In genomic region chr6:43171284-43172126, GRCh38 we compare ENCODE assay signal across 8 cellular contexts. TPM values are rescaled to one million over a fixed set of nuclear protein-coding genes. Genes with fewer than 3 reads are reported as not detected.
A peak's percentile ranks its signal among the peaks of the same experiment; 100 is the strongest.
DNase-seq lines count a peak whose midpoint lies in the region; TF ChIP-seq lines count a peak whose summit lies in the region.

No MANE protein-coding gene starts in this region.

- no peaks in the 10 kb centered on the region for H3K27me3 ChIP-seq in kidney epithelial cell (ENCODE audit: control insufficient read depth, insufficient read depth, low read length)

- peak overlapping the region; percentile 90 for H3K4me3 ChIP-seq in OCI-LY7 (ENCODE audit: low read depth, low read length, poor library complexity, severe bottlenecking)
- H3K4me3 ChIP-seq in kidney epithelial cell (ENCODE audit: low read depth, low read length), result peak overlapping the region; percentile 91

- H3K79me2 ChIP-seq in OCI-LY7 (ENCODE audit: insufficient read depth, low read depth, low read length), result peaks cover 18% of the 10 kb centered on the region; the same call in 1 of the 2 replicates

- intact Hi-C loops in OCI-LY7 (cut with micrococcal nuclease; ENCODE audit: unreplicated experiment), result loop anchor here (1.0 to 10.0 kb wide), 4 partner anchors 75 to 607 kb away; partner anchors contain the start of genes TBCC, TJAP1 and UBR2

- CTCF ChIA-PET in OCI-LY7 (lab: Charles Lee; ENCODE audit: unreplicated experiment), result interaction anchor here (0.8 kb wide), 1 partner anchor 184 kb away, joined by 3 read pairs; no protein-coding TSS in a partner anchor

- peaks cover 34% of the 10 kb centered on the region for H3K4me1 ChIP-seq in OCI-LY7 (ENCODE audit: insufficient read depth, low read length, poor library complexity, severe bottlenecking)

- peaks cover 3% of the 10 kb centered on the region; the same call in 1 of the 2 replicates for H3K27me3 Mint-ChIP-seq in HFFc6 (ENCODE audit: insufficient read depth)

- H3K9me2 ChIP-seq in OCI-LY7 (ENCODE audit: insufficient read depth, low read length), result no peaks in the 10 kb centered on the region

- POLR2A ChIA-PET in OCI-LY7 (lab: Charles Lee), result interaction anchor here (0.9 to 1.1 kb wide), 2 partner anchors 20 to 243 kb away, joined by 5 to 6 read pairs; no protein-coding TSS in a partner anchor

- BruUV-seq in OCI-LY7 (replicated peaks; lab: Mats Ljungman, UMichigan), result TSS peak; percentile 80

- peaks cover 7% of the 10 kb centered on the region for H3K36me3 Mint-ChIP-seq in HFFc6 (ENCODE audit: low read depth)

- peak overlapping the region; percentile 97 for H3K4me2 ChIP-seq in OCI-LY7 (ENCODE audit: low read length)

- H3K27ac ChIP-seq in OCI-LY7 (ENCODE audit: low read depth, low read length, poor library complexity, severe bottlenecking), result peak overlapping the region; percentile 28

- TF ChIP-seq CTCF in HFFc6 (IDR thresholded peaks at IDR 0.05), result peak; percentile 90
- peak; percentile 69 for TF ChIP-seq CTCF in OCI-LY7 (conservative IDR thresholded peaks at IDR 0.05; ENCODE audit: low read length)
- no peak for TF ChIP-seq CTCF in kidney epithelial cell (IDR thresholded peaks at IDR 0.05; ENCODE audit: insufficient read depth, low read length, poor library complexity, severe bottlenecking)

- no peak overlapping the region for H2AFZ ChIP-seq in OCI-LY7 (ENCODE audit: low read length)

- DNase-seq in DMS53 (lab: John Stamatoyannopoulos, UW) (peak; percentile 59), DMS53 treated with DMSO at 0.1 percent for 48 hours (lab: John Stamatoyannopoulos, UW; ENCODE audit: unreplicated experiment) (no peak), HFFc6 (no peak), OCI-LY7 (ENCODE audit: low spot score) (peak; percentile 51), astrocyte of the hippocampus (ENCODE audit: low read depth, low spot score) (peak; percentile 53), kidney epithelial cell (ENCODE audit: low read depth) (no peak), LoVo (ENCODE audit: low spot score) (no peak)
- peak in 5 of 6 experiments; percentile 15 to 69 (median 62) for DNase-seq in stimulated activated naive CD4-positive, alpha-beta T cell (lab: John Stamatoyannopoulos, UW)

- H3K36me3 ChIP-seq in OCI-LY7 (ENCODE audit: insufficient read depth, low read length), result peaks cover 22% of the 10 kb centered on the region
- no peaks in the 10 kb centered on the region for H3K36me3 ChIP-seq in kidney epithelial cell (ENCODE audit: control insufficient read depth, insufficient read depth, low read length)

- peaks cover 40% of the 10 kb centered on the region for H3K4me1 Mint-ChIP-seq in HFFc6 (ENCODE audit: low read depth)

- H3K27ac Mint-ChIP-seq in HFFc6, result peak overlapping the region; percentile 90

- peaks cover 22% of the 10 kb centered on the region for H4K20me1 ChIP-seq in OCI-LY7 (ENCODE audit: insufficient read depth, low read length)

- H3K9me3 Mint-ChIP-seq in HFFc6, result no peaks in the 10 kb centered on the region

- peak overlapping the region; percentile 98 for H3K4me3 Mint-ChIP-seq in HFFc6

- no peaks in the 10 kb centered on the region for H3K9me3 ChIP-seq in OCI-LY7 (ENCODE audit: low read length)

RNA-seq across cellular contexts. Expression of gene SRF, which starts 0.4 kb away (rescaled TPM):
- 10 to 100 TPM; 37.4 to 49.7 (median 39.3) TPM for total RNA-seq in HFFc6 (2021; fragmentation: NEBNext Ultra II Directional; extraction: Animal tissue kit (Norgen Biotek cat#: 25700))
- 17.6 and 22.8 TPM in 2 replicates for total RNA-seq in OCI-LY7 (2014; rRNA removed; shearing (Covaris generic))
- total RNA-seq in OCI-LY7 (2022) (23.1 and 24.2 TPM in 2 replicates), kidney epithelial cell (35.5 and 40.1 TPM in 2 replicates)

RNA-seq across cellular contexts. Expression of gene CUL9, which starts 10.5 kb away (rescaled TPM):
- 10 to 100 TPM; 15.4 to 19.9 (median 18.6) TPM for total RNA-seq in HFFc6 (2021; fragmentation: NEBNext Ultra II Directional; extraction: Animal tissue kit (Norgen Biotek cat#: 25700))
- total RNA-seq in OCI-LY7 (2014; rRNA removed; shearing (Covaris generic)), result 27.4 and 37.0 TPM in 2 replicates
- 31.1 and 32.9 TPM in 2 replicates for total RNA-seq in OCI-LY7 (2022)
- total RNA-seq in kidney epithelial cell, result 32.8 and 41.1 TPM in 2 replicates

RNA-seq across cellular contexts. Expression of gene DNPH1, which starts 57.8 kb away (rescaled TPM):
- 10 to 100 TPM; 38.3 to 56.3 (median 49.1) TPM for total RNA-seq in HFFc6 (2021; fragmentation: NEBNext Ultra II Directional; extraction: Animal tissue kit (Norgen Biotek cat#: 25700))
- total RNA-seq in OCI-LY7 (2014; rRNA removed; shearing (Covaris generic)), result 111 and 126 TPM in 2 replicates
- total RNA-seq in OCI-LY7 (2022) (58.7 and 65.5 TPM in 2 replicates), kidney epithelial cell (239 and 284 TPM in 2 replicates)

Comparison
In these comparisons a context has a peak if more than half of its experiments do, and no peak if none do; other contexts are left out.
1. DNase-seq: peak in DMS53 (single experiment), OCI-LY7 (single experiment), astrocyte of the hippocampus (single experiment) and stimulated activated naive CD4-positive, alpha-beta T cell (5 of 6); none in DMS53 treated with DMSO at 0.1 percent for 48 hours (single experiment), HFFc6 (single experiment), kidney epithelial cell (single experiment) and LoVo (single experiment).